In the genomic region with DNA sequence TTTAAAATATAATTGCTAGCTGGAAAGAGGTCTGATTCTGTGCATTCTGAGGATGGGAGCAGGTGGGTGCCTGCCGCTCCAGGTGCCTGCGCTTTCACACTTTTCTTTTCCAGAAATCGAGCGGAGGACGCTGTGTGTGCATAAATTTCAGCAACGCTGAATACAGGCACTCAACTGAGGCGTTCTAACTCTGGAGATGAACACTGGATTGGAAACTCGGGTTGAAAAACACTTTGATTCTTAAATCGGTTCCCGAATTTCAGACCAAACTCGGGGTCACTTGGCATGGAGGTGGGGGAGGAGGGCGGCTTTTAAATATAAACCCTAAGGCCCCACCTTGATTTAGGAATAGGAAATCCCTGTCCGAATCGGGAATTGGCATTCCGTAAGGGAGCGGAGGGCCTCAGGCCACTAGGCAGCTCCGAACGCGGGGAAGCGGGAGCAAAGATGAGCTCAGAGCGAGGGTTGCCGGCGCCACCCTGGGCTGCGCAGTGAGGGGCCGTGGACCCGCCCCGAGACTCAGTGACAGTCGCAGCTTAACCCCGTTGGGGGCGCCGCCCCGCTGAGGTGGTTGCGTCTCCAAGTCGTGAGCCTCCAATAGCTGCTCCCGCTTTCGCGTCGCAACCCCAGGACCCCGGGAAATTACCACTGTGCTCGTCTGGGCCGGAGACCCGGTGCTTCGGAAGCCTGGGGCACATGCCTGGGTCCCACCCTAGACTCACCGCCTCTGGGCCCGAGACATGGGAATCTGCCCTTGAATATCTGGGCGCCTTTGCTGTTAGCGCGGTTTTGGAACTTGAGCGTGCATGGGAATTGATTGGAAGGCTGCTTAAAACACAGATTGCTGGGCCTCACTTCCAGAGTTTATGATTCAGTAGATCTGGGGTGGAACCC, we compare ENCODE assay signal across 19 cellular contexts. TPM values are rescaled to one million over a fixed set of nuclear protein-coding genes. Genes with fewer than 3 reads are reported as not detected.
DNase-seq lines count a peak whose midpoint lies in the region; ATAC-seq and TF ChIP-seq lines count a peak whose summit lies in the region.
"Had no signal": no experiment of that assay in that cellular context is flagged by ENCODE, and none has a peak within 500 bp of the region (broad histone marks: within the 10 kb centered on the region; RNA-seq: fewer than 3 reads in every experiment).

No MANE protein-coding gene starts in this region.

- H3K4me1 ChIP-seq in iPS-18a (ENCODE audit: control insufficient read depth, low read depth, low read length) (peaks cover 21% of the 10 kb centered on the region), osteoblast (ENCODE audit: insufficient read depth, low read length) (peaks cover 2% of the 10 kb centered on the region)
- H3K4me1 ChIP-seq: HAP-1 had no signal

- H3K36me3 ChIP-seq in iPS-18a (ENCODE audit: control insufficient read depth, low read depth, low read length) (no peaks in the 10 kb centered on the region), osteoblast (ENCODE audit: insufficient read depth, low read length) (no peaks in the 10 kb centered on the region)
- H3K36me3 ChIP-seq: HAP-1, thoracic aorta had no signal

- no peaks in the 10 kb centered on the region for H3K79me2 ChIP-seq in osteoblast (ENCODE audit: insufficient read depth, low read length)

- H4K20me1 ChIP-seq in osteoblast (ENCODE audit: insufficient read depth, low read length): no peaks in the 10 kb centered on the region

- H3K27me3 ChIP-seq in iPS-18a (ENCODE audit: control insufficient read depth, insufficient read depth, low read length): peaks cover 88% of the 10 kb centered on the region
- peaks cover 96% of the 10 kb centered on the region for H3K27me3 ChIP-seq in osteoblast (ENCODE audit: insufficient read depth, low read length)

- peak; percentile 56 for DNase-seq in ELF-1 (ENCODE audit: low read depth, low spot score)
- peak; percentile 53 for DNase-seq in ecto neural progenitor cell (ENCODE audit: low spot score)
- DNase-seq in osteoblast (ENCODE audit: insufficient read length, low spot score, missing footprints): peak; percentile 56
- DNase-seq in Kasumi-1 (lab: John Stamatoyannopoulos, UW): no peak
- no peak for DNase-seq in SKM-1 (lab: John Stamatoyannopoulos, UW; ENCODE audit: unreplicated experiment)
- DNase-seq: activated CD4-positive, alpha-beta T cell treated with anti-CD3 and anti-CD28 coated beads for 36 hours; activated CD8-positive, alpha-beta memory T cell treated with anti-CD3 and anti-CD28 coated beads for 24 hours; AML-193; CD4-positive, alpha-beta memory T cell; left cardiac atrium; NCI-H1048; stimulated activated CD8-positive, alpha-beta memory T cell treated with anti-CD3 and anti-CD28 coated beads, Interleukin-4, amount 100 ng/mL, for 48 hours had no signal

- no peak for TF ChIP-seq CTCF in osteoblast (IDR thresholded peaks at IDR 0.05; ENCODE audit: extremely low read depth, low read depth, low read length)

- H3K27ac ChIP-seq in iPS-18a (ENCODE audit: low read length) (no peak overlapping the region), osteoblast (ENCODE audit: low read depth, low read length) (no peak overlapping the region)
- H3K27ac ChIP-seq: epithelial cell of prostate, thoracic aorta had no signal

- no peak overlapping the region for H2AFZ ChIP-seq in osteoblast (ENCODE audit: low read length)

- H3K9me3 ChIP-seq in iPS-18a (ENCODE audit: control insufficient read depth, low read depth, low read length) (no peaks in the 10 kb centered on the region), osteoblast (ENCODE audit: low read depth, low read length) (no peaks in the 10 kb centered on the region)
- H3K9me3 ChIP-seq: HAP-1, thoracic aorta had no signal

- no peak for ATAC-seq in HG03159 (IDR thresholded peaks at IDR 0.05; ENCODE audit: unreplicated experiment)
- ATAC-seq: activated CD4-positive, alpha-beta T cell treated with anti-CD3 and anti-CD28 coated beads for 36 hours; left cardiac atrium; right cardiac atrium; Right ventricle myocardium inferior had no signal

- no peak overlapping the region for H3K4me2 ChIP-seq in osteoblast (ENCODE audit: insufficient read depth, low read length)

- H3K4me3 ChIP-seq in iPS-18a (ENCODE audit: low read length) (peak overlapping the region; percentile 24), osteoblast (ENCODE audit: insufficient read depth, low read length) (no peak overlapping the region)
- H3K4me3 ChIP-seq: HAP-1, thoracic aorta had no signal

- H3K9ac ChIP-seq in iPS-18a (ENCODE audit: low read length): no peak overlapping the region

RNA-seq across cellular contexts. Expression of gene SIM1, which starts 4.5 kb away (rescaled TPM):
- under 0.01 and 0.36 TPM in 2 replicates for total RNA-seq in osteoblast
- total RNA-seq: activated CD4-positive, alpha-beta T cell treated with anti-CD3 and anti-CD28 coated beads for 36 hours; CD4-positive, alpha-beta memory T cell; left cardiac atrium; right cardiac atrium; Right ventricle myocardium inferior; thoracic aorta had no signal

Comparison
In these comparisons a context has a peak if more than half of its experiments do, and no peak if none do; other contexts are left out.
1. DNase-seq: peak in ELF-1 (single experiment), ecto neural progenitor cell (single experiment) and osteoblast (single experiment); none in Kasumi-1 (0 of 2) and SKM-1 (single experiment).